24 cellular contexts compared by ENCODE assay signal in genomic region chr13:113418722-113419049, GRCh38.
"Had no signal": no experiment of that assay in that cellular context is flagged by ENCODE, and none has a peak within 500 bp of the region (broad histone marks: within the 10 kb centered on the region; RNA-seq: fewer than 3 reads in every experiment).

No MANE protein-coding gene starts in this region.

- FAIRE-seq: endometrium, frontal cortex, keratinocyte had no signal

- ATAC-seq: esophagus mucosa, left lung, right lobe of liver had no signal

- H3K27ac ChIP-seq: left lung, parathyroid adenoma, prostate gland, right lobe of liver, spleen, stomach, thoracic aorta, transverse colon had no signal

- H3K36me3 Mint-ChIP-seq: naive B cell had no signal

- H3K9me3 ChIP-seq: left lung, prostate gland, right lobe of liver, spleen, stomach, thoracic aorta, transverse colon had no signal

- H3K27me3 ChIP-seq: right lobe of liver, spleen had no signal

- H3K4me3 ChIP-seq: left lung, lung, prostate gland, right lobe of liver, spleen, stomach, thoracic aorta, transverse colon had no signal

- H3K4me1 ChIP-seq: left lung, parathyroid adenoma, prostate gland, right lobe of liver had no signal

- H2AFZ ChIP-seq: parathyroid adenoma had no signal

- DNase-seq: effector memory CD4-positive, alpha-beta T cell; glutamatergic neuron; left lung; mesenchymal stem cell; naive B cell; retina; spleen; stimulated activated CD4-positive, alpha-beta T cell treated with anti-CD3 and anti-CD28 coated beads, Interleukin-15, amount 100 ng/mL, for 24 hours; stimulated activated CD4-positive, alpha-beta T cell treated with anti-CD3 and anti-CD28 coated beads, Interleukin-1b, Interleukin-23, amount 100 ng/mL, for 48 hours; stimulated activated CD4-positive, alpha-beta T cell treated with anti-CD3 and anti-CD28 coated beads, Interleukin-4, amount 100 ng/mL, for 24 hours; stimulated activated naive CD4-positive, alpha-beta T cell; stomach; substantia nigra; transverse colon had no signal

- H3K4me3 Mint-ChIP-seq: naive B cell, nephron had no signal

- H3K9me3 Mint-ChIP-seq: naive B cell, nephron had no signal

- H3K79me2 ChIP-seq: parathyroid adenoma had no signal

- H3K9ac ChIP-seq: parathyroid adenoma had no signal

- H3K36me3 ChIP-seq: left lung, prostate gland, right lobe of liver, spleen, stomach, thoracic aorta, transverse colon had no signal
